In genomic region chr11:83656931-83657330, GRCh38 we compare ENCODE assay signal across 29 cellular contexts.
"Had no signal": no experiment of that assay in that cellular context is flagged by ENCODE, and none has a peak within 500 bp of the region (broad histone marks: within the 10 kb centered on the region; RNA-seq: fewer than 3 reads in every experiment).

No MANE protein-coding gene starts in this region.

- H3K4me2 ChIP-seq: neural progenitor cell had no signal

- DNase-seq: activated CD4-positive, alpha-beta T cell treated with anti-CD3 and anti-CD28 coated beads for 1 hour; activated CD4-positive, alpha-beta T cell treated with anti-CD3 and anti-CD28 coated beads, Interleukin-2, amount 10 ng/mL, durations not matched to agents 7 days and 5 days; activated CD8-positive, alpha-beta memory T cell treated with anti-CD3 and anti-CD28 coated beads, Interleukin-2, amount 10 ng/mL, durations not matched to agents 7 days and 5 days; activated CD8-positive, alpha-beta T cell treated with anti-CD3 and anti-CD28 coated beads for 36 hours; activated naive CD8-positive, alpha-beta T cell treated with anti-CD3 and anti-CD28 coated beads, Interleukin-2, amount 50 U/mL, for 24 hours; activated T-cell treated with anti-CD3 and anti-CD28 coated beads, Interleukin-2, amount 50 U/mL, for 48 hours; amygdala; colonic mucosa; effector CD8-positive, alpha-beta T cell; foreskin fibroblast; head of caudate nucleus; hippocampal formation; immature natural killer cell; left lung; lower lobe of right lung; mesenchymal stem cell; natural killer cell; occipital lobe; right cardiac atrium; stimulated activated naive CD4-positive, alpha-beta T cell; T-helper 2 cell had no signal

- H2AFZ ChIP-seq: neural progenitor cell had no signal

- H3K9ac ChIP-seq: neural progenitor cell had no signal

- H3K27me3 ChIP-seq: colonic mucosa, left lung, neural progenitor cell, suprapubic skin, tibial nerve had no signal

- ATAC-seq: activated CD8-positive, alpha-beta memory T cell treated with anti-CD3 and anti-CD28 coated beads, Interleukin-2, amount 10 ng/mL, durations not matched to agents 7 days and 5 days; activated CD8-positive, alpha-beta T cell treated with anti-CD3 and anti-CD28 coated beads for 36 hours; activated naive CD8-positive, alpha-beta T cell treated with anti-CD3 and anti-CD28 coated beads, Interleukin-2, amount 50 U/mL, for 24 hours; left lung; lower lobe of right lung; natural killer cell; right cardiac atrium; WTC11 had no signal

- H3K4me3 Mint-ChIP-seq: activated CD4-positive, alpha-beta T cell treated with anti-CD3 and anti-CD28 coated beads, Interleukin-2, amount 10 ng/mL, durations not matched to agents 7 days and 5 days; activated CD8-positive, alpha-beta memory T cell treated with anti-CD3 and anti-CD28 coated beads, Interleukin-2, amount 10 ng/mL, durations not matched to agents 7 days and 5 days; activated CD8-positive, alpha-beta T cell treated with anti-CD3 and anti-CD28 coated beads for 36 hours; activated naive CD4-positive, alpha-beta T cell treated with anti-CD3 and anti-CD28 coated beads, Interleukin-2, amount 50 U/mL, for 24 hours; activated naive CD8-positive, alpha-beta T cell treated with anti-CD3 and anti-CD28 coated beads, Interleukin-2, amount 50 U/mL, for 24 hours; immature natural killer cell; natural killer cell; neural progenitor cell; WTC11 had no signal

- H3K27me3 Mint-ChIP-seq: activated CD4-positive, alpha-beta T cell treated with anti-CD3 and anti-CD28 coated beads, Interleukin-2, amount 10 ng/mL, durations not matched to agents 7 days and 5 days; activated CD8-positive, alpha-beta memory T cell treated with anti-CD3 and anti-CD28 coated beads, Interleukin-2, amount 10 ng/mL, durations not matched to agents 7 days and 5 days; activated naive CD8-positive, alpha-beta T cell treated with anti-CD3 and anti-CD28 coated beads, Interleukin-2, amount 50 U/mL, for 24 hours had no signal

- H3K27ac ChIP-seq: colonic mucosa, epithelial cell of prostate, left lung, lower lobe of right lung, neural progenitor cell, suprapubic skin, tibial nerve had no signal

- H3K27ac Mint-ChIP-seq: activated CD4-positive, alpha-beta T cell treated with anti-CD3 and anti-CD28 coated beads, Interleukin-2, amount 10 ng/mL, durations not matched to agents 7 days and 5 days; activated CD8-positive, alpha-beta memory T cell treated with anti-CD3 and anti-CD28 coated beads, Interleukin-2, amount 10 ng/mL, durations not matched to agents 7 days and 5 days; activated CD8-positive, alpha-beta T cell treated with anti-CD3 and anti-CD28 coated beads for 36 hours; activated naive CD4-positive, alpha-beta T cell treated with anti-CD3 and anti-CD28 coated beads, Interleukin-2, amount 50 U/mL, for 24 hours; activated naive CD8-positive, alpha-beta T cell treated with anti-CD3 and anti-CD28 coated beads, Interleukin-2, amount 50 U/mL, for 24 hours; activated T-helper 2 cell treated with anti-CD3 and anti-CD28 coated beads, Interferon-gamma antibody, Interleukin-2, Interleukin-4, amounts not matched to agents 10 μg/mL and 5 μg/mL and 100 μg/mL, durations not matched to agents 14 hours and 24 hours and 36 hours; immature natural killer cell; natural killer cell; neural progenitor cell; WTC11 had no signal

- H3K4me1 Mint-ChIP-seq: activated CD4-positive, alpha-beta T cell treated with anti-CD3 and anti-CD28 coated beads, Interleukin-2, amount 10 ng/mL, durations not matched to agents 7 days and 5 days; activated CD8-positive, alpha-beta memory T cell treated with anti-CD3 and anti-CD28 coated beads, Interleukin-2, amount 10 ng/mL, durations not matched to agents 7 days and 5 days; activated naive CD4-positive, alpha-beta T cell treated with anti-CD3 and anti-CD28 coated beads, Interleukin-2, amount 50 U/mL, for 24 hours; activated naive CD8-positive, alpha-beta T cell treated with anti-CD3 and anti-CD28 coated beads, Interleukin-2, amount 50 U/mL, for 24 hours; immature natural killer cell; natural killer cell had no signal

- H3K4me3 ChIP-seq: colonic mucosa, left lung, lower lobe of right lung, neural progenitor cell, suprapubic skin, tibial nerve had no signal

- H3K9me3 ChIP-seq: colonic mucosa, left lung, lower lobe of right lung, suprapubic skin, tibial nerve had no signal

- H3K4me1 ChIP-seq: colonic mucosa, left lung, lower lobe of right lung, suprapubic skin, tibial nerve had no signal

- H3K36me3 ChIP-seq: colonic mucosa, left lung, lower lobe of right lung, neural progenitor cell, suprapubic skin, tibial nerve had no signal

- H3K36me3 Mint-ChIP-seq: activated CD8-positive, alpha-beta memory T cell treated with anti-CD3 and anti-CD28 coated beads, Interleukin-2, amount 10 ng/mL, durations not matched to agents 7 days and 5 days; activated naive CD4-positive, alpha-beta T cell treated with anti-CD3 and anti-CD28 coated beads, Interleukin-2, amount 50 U/mL, for 24 hours; immature natural killer cell; natural killer cell; neural progenitor cell; WTC11 had no signal

- H3K9me3 Mint-ChIP-seq: activated CD4-positive, alpha-beta T cell treated with anti-CD3 and anti-CD28 coated beads, Interleukin-2, amount 10 ng/mL, durations not matched to agents 7 days and 5 days; activated CD8-positive, alpha-beta T cell treated with anti-CD3 and anti-CD28 coated beads for 36 hours; activated naive CD8-positive, alpha-beta T cell treated with anti-CD3 and anti-CD28 coated beads, Interleukin-2, amount 50 U/mL, for 24 hours; activated T-helper 2 cell treated with anti-CD3 and anti-CD28 coated beads, Interferon-gamma antibody, Interleukin-2, Interleukin-4, amounts not matched to agents 10 μg/mL and 5 μg/mL and 100 μg/mL, durations not matched to agents 14 hours and 24 hours and 36 hours; neural progenitor cell; WTC11 had no signal

- FAIRE-seq: endometrium had no signal
